Comparison of ENCODE assay signal across 8 cellular contexts in the genomic region with DNA sequence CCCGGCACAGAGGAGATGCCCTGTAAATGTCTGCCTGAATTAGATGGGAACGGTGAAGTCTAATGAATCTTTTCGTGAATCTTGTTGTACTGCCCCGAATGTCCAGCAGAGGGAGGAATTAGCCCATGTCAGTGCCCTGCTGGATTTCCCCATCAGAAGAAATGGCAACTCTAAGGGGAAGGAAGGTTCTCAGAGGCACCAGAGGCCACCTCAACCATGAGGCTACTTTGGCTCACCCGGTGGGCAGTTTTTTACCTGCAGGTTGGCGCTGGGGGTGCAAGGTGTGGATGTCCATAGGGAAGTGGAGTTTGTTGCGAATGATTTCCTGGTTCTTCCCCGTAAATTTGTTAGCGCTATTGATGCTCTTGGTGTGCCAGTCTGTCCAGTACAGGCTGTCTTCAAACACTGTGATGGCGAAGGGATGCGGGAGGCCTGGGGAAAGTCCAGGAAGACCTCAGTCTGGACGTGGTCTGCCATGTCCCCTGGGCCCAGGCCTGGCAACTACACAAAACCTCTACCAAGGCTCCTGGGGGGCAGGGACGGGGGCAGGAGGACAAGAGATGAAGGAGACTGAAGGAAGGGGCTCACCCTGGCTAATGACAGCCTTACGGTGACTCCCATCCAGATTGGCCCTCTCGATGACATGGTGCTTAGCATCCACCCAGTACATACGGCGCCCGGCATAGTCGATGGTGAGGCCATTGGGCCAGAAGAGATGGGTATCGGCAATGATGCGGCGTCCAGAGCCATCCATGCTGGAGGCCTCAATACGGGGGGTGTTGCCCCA. TPM values are rescaled to one million over a fixed set of nuclear protein-coding genes. Genes with fewer than 3 reads are reported as not detected.
A peak's percentile ranks its signal among the peaks of the same experiment; 100 is the strongest.
DNase-seq lines count a peak whose midpoint lies in the region; ATAC-seq and TF ChIP-seq lines count a peak whose summit lies in the region.

No MANE protein-coding gene starts in this region.

- TF ChIP-seq EP300 in sigmoid colon (IDR thresholded peaks at IDR 0.05): no peak

- no peak overlapping the region for H3K4me3 ChIP-seq in adipocyte (ENCODE audit: low read length)
- no peak overlapping the region for H3K4me3 ChIP-seq in right cardiac atrium (ENCODE audit: low read length)
- no peak overlapping the region for H3K4me3 ChIP-seq in sigmoid colon

- H3K27ac ChIP-seq in right cardiac atrium (ENCODE audit: low read length) (no peak overlapping the region), sigmoid colon (no peak overlapping the region)

- 66% methylated on average over 23 of the region's 23 CpGs for WGBS in right cardiac atrium
- 66 to 69% methylated on average over 23 of the region's 23 CpGs for WGBS in sigmoid colon, 2 donors

- H3K36me3 ChIP-seq in adipocyte (ENCODE audit: control insufficient read depth, insufficient read depth, low read length, severe bottlenecking) (peaks cover 11% of the 10 kb centered on the region), sigmoid colon (peaks cover 0 to 20% (median 3%) of the 10 kb centered on the region in 4 donors)

- H3K9me3 ChIP-seq in adipocyte (ENCODE audit: control insufficient read depth, low read length): no peaks in the 10 kb centered on the region
- no peaks in the 10 kb centered on the region for H3K9me3 ChIP-seq in right cardiac atrium (ENCODE audit: control insufficient read depth, low read length)
- no peaks in the 10 kb centered on the region for H3K9me3 ChIP-seq in sigmoid colon

- DNase-seq in AG08396 (ENCODE audit: low spot score) (peak; percentile 74), NCI-H1417 treated with DMSO at 0.1 percent for 48 hours (lab: John Stamatoyannopoulos, UW) (peak; percentile 25), T follicular helper cell (ENCODE audit: low read depth) (peak; percentile 60), adipocyte (ENCODE audit: low read depth) (peak; percentile 90), right cardiac atrium (peak in 2 of 3 donors; percentile 47 to 71), sigmoid colon (peak; percentile 81)

- no peak overlapping the region for H3K9ac ChIP-seq in adipocyte (ENCODE audit: low read length)

- TF ChIP-seq CTCF in sigmoid colon (IDR thresholded peaks at IDR 0.05): peak; percentile 85 to 94 (median 90)

- H3K27me3 ChIP-seq in adipocyte (replicated peaks; ENCODE audit: control insufficient read depth, insufficient read depth, low read length): no peaks in the 10 kb centered on the region
- no peaks in the 10 kb centered on the region for H3K27me3 ChIP-seq in right cardiac atrium (ENCODE audit: control insufficient read depth, insufficient read depth)
- no peaks in the 10 kb centered on the region for H3K27me3 ChIP-seq in sigmoid colon

- peak; percentile 55 for ATAC-seq in GM19043 (IDR thresholded peaks at IDR 0.05; ENCODE audit: low read depth, unreplicated experiment)
- peak; percentile 75 to 77 for ATAC-seq in right cardiac atrium
- ATAC-seq in HG03139 (IDR thresholded peaks at IDR 0.05; ENCODE audit: unreplicated experiment): no peak

- H3K4me1 ChIP-seq in adipocyte (ENCODE audit: control insufficient read depth, insufficient read depth, low read length) (no peaks in the 10 kb centered on the region), right cardiac atrium (ENCODE audit: control insufficient read depth, insufficient read depth, low read length) (no peaks in the 10 kb centered on the region), sigmoid colon (no peaks in the 10 kb centered on the region)

- TF ChIP-seq POLR2A in sigmoid colon (IDR thresholded peaks at IDR 0.05): no peak

- intact Hi-C loops in right cardiac atrium (cut with DNase I) (loop anchor here in 3 of 4 donors (2.0 kb wide), 2 partner anchors 263 to 265 kb away; no protein-coding TSS in a partner anchor), sigmoid colon (cut with DNase I) (loop anchor here (1.0 to 10.0 kb wide), 2 partner anchors 263 to 465 kb away; a partner anchor contains a TSS)

RNA-seq across cellular contexts. Expression of a gene that starts 28.5 kb away (rescaled TPM):
- total RNA-seq in right cardiac atrium (10 to 100 TPM; 21.8 to 32.3 (median 29.2) TPM), sigmoid colon (10 to 100 TPM in 1 of 4 donors, 1 to 10 TPM in 3; 2.1 to 14.4 (median 6.0) TPM)
- polyA plus RNA-seq in right cardiac atrium (14.6 TPM), sigmoid colon (10 to 100 TPM in 1 of 3 donors, 1 to 10 TPM in 2; 2.4 to 17.6 (median 2.8) TPM)

RNA-seq across cellular contexts. Expression of a gene that starts 43.8 kb away (rescaled TPM):
- total RNA-seq in right cardiac atrium (10 to 100 TPM; 55.1 to 66.8 (median 65.0) TPM), sigmoid colon (10 to 100 TPM; 27.3 to 38.8 (median 35.7) TPM)
- polyA plus RNA-seq in right cardiac atrium (20.6 TPM), sigmoid colon (10 to 100 TPM in 2 of 3 donors, 1 to 10 TPM in 1; 6.6 to 22.9 (median 10.9) TPM)

RNA-seq across cellular contexts. Expression of a gene that starts 46.7 kb away (rescaled TPM):
- 10 to 100 TPM; 12.7 to 17.5 (median 16.3) TPM for total RNA-seq in right cardiac atrium
- 14.5 TPM for polyA plus RNA-seq in right cardiac atrium
- 10 to 100 TPM; 16.8 to 29.4 (median 20.9) TPM for total RNA-seq in sigmoid colon
- polyA plus RNA-seq in sigmoid colon: 10 to 100 TPM; 12.9 to 26.8 (median 24.6) TPM

Comparison
In these comparisons a context has a peak if more than half of its experiments do, and no peak if none do; other contexts are left out.
1. DNase-seq: peak in every context shown above with its lines; median percentile 90 in adipocyte; 81 in sigmoid colon; 74 in AG08396; 60 in T follicular helper cell; 59 in right cardiac atrium; 25 in NCI-H1417 treated with DMSO at 0.1 percent for 48 hours.